In the genomic region with DNA sequence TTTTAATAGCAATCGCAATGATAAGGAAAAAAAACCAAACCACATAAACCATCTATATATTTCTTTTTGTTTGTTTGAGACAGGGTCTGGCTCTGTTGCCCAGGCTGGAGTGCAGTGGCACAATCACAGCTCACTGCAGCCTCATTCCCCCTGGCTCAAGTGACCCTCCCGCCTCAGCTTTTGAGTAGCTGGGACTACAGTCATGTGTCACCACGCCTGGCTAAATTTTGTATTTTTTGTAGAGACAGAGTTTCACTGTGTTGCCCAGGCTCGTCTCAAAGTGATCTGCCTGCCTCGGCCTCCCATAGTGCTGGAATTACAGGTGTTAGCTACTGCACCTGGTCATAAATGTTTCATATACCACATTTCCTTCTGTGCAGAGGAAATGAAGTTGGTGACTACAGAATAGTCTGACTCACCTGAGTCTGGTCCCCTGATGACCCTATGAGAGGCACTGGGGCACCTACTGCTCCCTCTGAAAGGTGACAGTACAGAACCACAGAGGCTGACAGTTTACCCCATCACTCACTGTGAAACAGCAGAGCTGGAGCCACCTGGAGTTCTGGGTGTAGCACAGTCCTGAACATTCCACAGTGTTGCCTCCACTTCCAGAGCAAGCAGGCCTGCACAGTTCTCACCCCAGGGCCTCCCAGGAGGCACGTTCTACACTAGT, we compare ENCODE assay signal across 16 cellular contexts.
"Had no signal": no experiment of that assay in that cellular context is flagged by ENCODE, and none has a peak within 500 bp of the region (broad histone marks: within the 10 kb centered on the region; RNA-seq: fewer than 3 reads in every experiment).

No MANE protein-coding gene starts in this region.

- DNase-seq: dermis blood vessel endothelial cell; foreskin keratinocyte; immature natural killer cell; kidney; left colon; mesendoderm; naive B cell; psoas muscle; retina; right lobe of liver; stimulated activated CD4-positive, alpha-beta T cell treated with anti-CD3 and anti-CD28 coated beads, Interleukin-2, amount 100 ng/mL, for 24 hours; testis; transverse colon had no signal

- H3K4me1 Mint-ChIP-seq: naive B cell had no signal

- H3K9me3 Mint-ChIP-seq: naive B cell; nephron; stimulated activated naive CD8-positive, alpha-beta T cell treated with anti-CD3 and anti-CD28 coated beads, Interleukin-15, Interleukin-2, amounts not matched to agents 100 ng/mL and 50 ng/mL, for 24 hours had no signal

- H3K4me3 ChIP-seq: psoas muscle, right lobe of liver, testis, transverse colon had no signal

- H3K4me3 Mint-ChIP-seq: immature natural killer cell; naive B cell; nephron; stimulated activated naive CD8-positive, alpha-beta T cell treated with anti-CD3 and anti-CD28 coated beads, Interleukin-15, Interleukin-2, amounts not matched to agents 100 ng/mL and 50 ng/mL, for 24 hours had no signal

- H3K36me3 Mint-ChIP-seq: immature natural killer cell, naive B cell had no signal

- H3K27me3 ChIP-seq: foreskin keratinocyte, right lobe of liver, testis, transverse colon had no signal

- FAIRE-seq: colon, kidney had no signal

- H3K9me3 ChIP-seq: psoas muscle, right lobe of liver, testis, transverse colon had no signal

- H3K4me1 ChIP-seq: foreskin keratinocyte, psoas muscle, right lobe of liver, testis, transverse colon had no signal

- H3K36me3 ChIP-seq: right lobe of liver, transverse colon had no signal

- H3K27me3 Mint-ChIP-seq: stimulated activated naive CD8-positive, alpha-beta T cell treated with anti-CD3 and anti-CD28 coated beads, Interleukin-15, Interleukin-2, amounts not matched to agents 100 ng/mL and 50 ng/mL, for 24 hours had no signal

- H3K27ac ChIP-seq: foreskin keratinocyte, psoas muscle, right lobe of liver, testis, transverse colon had no signal

- H3K27ac Mint-ChIP-seq: immature natural killer cell; nephron; stimulated activated naive CD8-positive, alpha-beta T cell treated with anti-CD3 and anti-CD28 coated beads, Interleukin-15, Interleukin-2, amounts not matched to agents 100 ng/mL and 50 ng/mL, for 24 hours had no signal

- ATAC-seq: foreskin keratinocyte, left colon, psoas muscle, right lobe of liver had no signal
